ENCODE assay signal across 16 cellular contexts in genomic region chr10:4352566-4352961, GRCh38.
DNase-seq lines count a peak whose midpoint lies in the region; TF ChIP-seq lines count a peak whose summit lies in the region.
"Had no signal": no experiment of that assay in that cellular context is flagged by ENCODE, and none has a peak within 500 bp of the region (broad histone marks: within the 10 kb centered on the region; RNA-seq: fewer than 3 reads in every experiment).

No MANE protein-coding gene starts in this region.

- H3K9me3 ChIP-seq in hepatocyte (ENCODE audit: low read depth) = no peaks in the 10 kb centered on the region
- no peaks in the 10 kb centered on the region for H3K9me3 ChIP-seq in sigmoid colon
- H3K9me3 ChIP-seq: colonic mucosa had no signal

- DNase-seq in GM03348 (ENCODE audit: low spot score) (peak; percentile 11), choroid plexus epithelial cell (ENCODE audit: low read depth) (peak; percentile 76), hepatocyte (ENCODE audit: low spot score) (peak; percentile 22), sigmoid colon (peak; percentile 81), NOMO-1 (lab: John Stamatoyannopoulos, UW; ENCODE audit: unreplicated experiment in 2 of 2) (no peak), MV-4-11 (lab: John Stamatoyannopoulos, UW) (no peak), NK-92 (lab: John Stamatoyannopoulos, UW; ENCODE audit: unreplicated experiment) (no peak), SK-N-DZ (ENCODE audit: low spot score) (no peak)
- DNase-seq: activated CD4-positive, alpha-beta T cell treated with anti-CD3 and anti-CD28 coated beads, Interleukin-2, amount 10 ng/mL, durations not matched to agents 24 days and 14 days; activated effector memory CD4-positive, alpha-beta T cell treated with anti-CD3 and anti-CD28 coated beads, Interleukin-2, amount 50 U/mL, for 16 hours; colonic mucosa; NCI-H1048; NCI-H69; stimulated activated CD4-positive, alpha-beta T cell treated with anti-CD3 and anti-CD28 coated beads, Interleukin-1b, Interleukin-23, amount 100 ng/mL, for 48 hours; stimulated activated naive CD4-positive, alpha-beta T cell; SW 1271 had no signal

- H2AFZ ChIP-seq in hepatocyte = peak overlapping the region; percentile 35

- peak overlapping the region; percentile 15 for H3K27ac ChIP-seq in hepatocyte
- peak overlapping the region; percentile 35 to 75 (median 72) for H3K27ac ChIP-seq in sigmoid colon
- H3K27ac ChIP-seq: colonic mucosa had no signal

- H3K27me3 ChIP-seq in hepatocyte = no peaks in the 10 kb centered on the region
- H3K27me3 ChIP-seq in sigmoid colon = no peaks in the 10 kb centered on the region
- H3K27me3 ChIP-seq: colonic mucosa had no signal

- H3K4me1 ChIP-seq in hepatocyte (ENCODE audit: insufficient read depth) = peaks cover 20% of the 10 kb centered on the region
- peaks cover 0 to 34% (median 29%) of the 10 kb centered on the region in 4 donors for H3K4me1 ChIP-seq in sigmoid colon
- H3K4me1 ChIP-seq: colonic mucosa had no signal

- no peaks in the 10 kb centered on the region for H3K9me2 ChIP-seq in hepatocyte (replicated peaks; ENCODE audit: insufficient read depth)

- no peaks in the 10 kb centered on the region for H4K20me1 ChIP-seq in hepatocyte (ENCODE audit: insufficient read depth, poor library complexity, severe bottlenecking)

- H3K4me3 ChIP-seq in choroid plexus epithelial cell (ENCODE audit: low read depth, low read length) (no peak overlapping the region), hepatocyte (no peak overlapping the region), sigmoid colon (no peak overlapping the region)
- H3K4me3 ChIP-seq: colonic mucosa had no signal

- H3K79me2 ChIP-seq in hepatocyte = no peaks in the 10 kb centered on the region

- no peak for TF ChIP-seq POLR2A in sigmoid colon (IDR thresholded peaks at IDR 0.05)

- no peak for TF ChIP-seq EP300 in sigmoid colon (IDR thresholded peaks at IDR 0.05)

- peak overlapping the region; percentile 64 for H3K4me2 ChIP-seq in hepatocyte

- TF ChIP-seq CTCF in choroid plexus epithelial cell (conservative IDR thresholded peaks at IDR 0.05; ENCODE audit: low read depth, low read length) (no peak), hepatocyte (IDR thresholded peaks at IDR 0.05; ENCODE audit: poor library complexity) (no peak), sigmoid colon (IDR thresholded peaks at IDR 0.05) (no peak)

- WGBS in hepatocyte (ENCODE audit: low lambda C conversion rate, missing lambda C conversion rate) = 18% methylated on average over 7 of the region's 7 CpGs
- 70 to 73% methylated on average over 7 of the region's 7 CpGs for WGBS in sigmoid colon, 2 donors

- H3K36me3 ChIP-seq in hepatocyte (replicated peaks; ENCODE audit: insufficient read depth, low read depth) (no peaks in the 10 kb centered on the region), sigmoid colon (no peaks in the 10 kb centered on the region)
- H3K36me3 ChIP-seq: colonic mucosa had no signal

- intact Hi-C loops in sigmoid colon (cut with DNase I) = loop anchor here (5.0 kb wide), 1 partner anchor 570 kb away; no protein-coding TSS in a partner anchor

Comparison
In these comparisons a context has a peak if more than half of its experiments do, and no peak if none do; other contexts are left out.
1. DNase-seq: peak in GM03348 (single experiment), choroid plexus epithelial cell (single experiment), hepatocyte (single experiment) and sigmoid colon (single experiment); none in NOMO-1 (0 of 2), MV-4-11 (single experiment), NK-92 (single experiment) and SK-N-DZ (single experiment).